ENCODE assay signal across 11 cellular contexts in genomic region chr5:150457112-150457511, GRCh38. TPM values are rescaled to one million over a fixed set of nuclear protein-coding genes. Genes with fewer than 3 reads are reported as not detected.
DNase-seq lines count a peak whose midpoint lies in the region; ATAC-seq, FAIRE-seq and TF ChIP-seq lines count a peak whose summit lies in the region.
"Had no signal": no experiment of that assay in that cellular context is flagged by ENCODE, and none has a peak within 500 bp of the region (broad histone marks: within the 10 kb centered on the region; RNA-seq: fewer than 3 reads in every experiment).

No MANE protein-coding gene starts in this region.

- H3K27ac ChIP-seq in DND-41 (ENCODE audit: low read length) (no peak overlapping the region), mesenchymal stem cell (ENCODE audit: low read length, poor library complexity, severe bottlenecking) (peak overlapping the region; percentile 52), gastrocnemius medialis (no peak overlapping the region)

- H3K4me2 ChIP-seq in DND-41 (ENCODE audit: insufficient read depth, low read length) (no peak overlapping the region), mesenchymal stem cell (ENCODE audit: low read length, poor library complexity, severe bottlenecking) (no peak overlapping the region)

- H3K4me1 ChIP-seq in DND-41 (ENCODE audit: insufficient read depth, low read length) (peaks cover 17% of the 10 kb centered on the region), mesenchymal stem cell (ENCODE audit: control insufficient read depth, insufficient read depth, low read depth, low read length) (peaks cover 30% of the 10 kb centered on the region), gastrocnemius medialis (peaks cover 19 to 23% of the 10 kb centered on the region in 2 donors)

- H3K27me3 Mint-ChIP-seq in T-helper 2 cell treated with Interferon-gamma antibody and Interleukin-4, amounts not matched to agents 5 μg/mL and 100 μg/mL, for 36 hours (ENCODE audit: low read depth), result no peaks in the 10 kb centered on the region

- H3K4me3 ChIP-seq in DND-41 (ENCODE audit: low read depth in 1 of 2, low read length in 2 of 2) (no peak overlapping the region), mesenchymal stem cell (ENCODE audit: insufficient read depth in 1 of 2, low read depth in 1 of 2, low read length in 2 of 2) (no peak overlapping the region), gastrocnemius medialis (no peak overlapping the region)
- peak overlapping the region; percentile 23 for H3K4me3 ChIP-seq in Jurkat, Clone E6-1 (ENCODE audit: low read length)

- H3K4ac ChIP-seq in mesenchymal stem cell (ENCODE audit: low read depth in 1 of 2, low read length in 2 of 2), result peak overlapping the region in 1 of 2 experiments; percentile 41

- 64% methylated on average over 5 of the region's 6 CpGs for WGBS in mesenchymal stem cell

- H3K79me1 ChIP-seq in mesenchymal stem cell (replicated peaks; ENCODE audit: low read length, poor library complexity, severe bottlenecking), result no peaks in the 10 kb centered on the region

- no peak overlapping the region for H2BK12ac ChIP-seq in mesenchymal stem cell (ENCODE audit: low read length in 2 of 2)

- H3K18ac ChIP-seq in mesenchymal stem cell (ENCODE audit: low read depth in 1 of 2, low read length in 2 of 2), result no peak overlapping the region

- H3K14ac ChIP-seq in mesenchymal stem cell (ENCODE audit: low read length in 2 of 2), result no peak overlapping the region

- no peaks in the 10 kb centered on the region for H3K79me2 ChIP-seq in DND-41 (ENCODE audit: insufficient read depth, low read length)

- H2BK15ac ChIP-seq in mesenchymal stem cell (ENCODE audit: low read depth, poor library complexity, severe bottlenecking), result no peak overlapping the region

- H3K27me3 ChIP-seq in DND-41 (ENCODE audit: insufficient read depth, low read length, poor library complexity), result no peaks in the 10 kb centered on the region
- H3K27me3 ChIP-seq in mesenchymal stem cell (ENCODE audit: control insufficient read depth in 1 of 2, insufficient read depth in 1 of 2, low read length in 2 of 2), result no peaks in the 10 kb centered on the region
- H3K27me3 ChIP-seq in gastrocnemius medialis, result no peaks in the 10 kb centered on the region

- no peak for FAIRE-seq in D721Med (lab: Jason Lieb, UNC)

- no peak overlapping the region for H3K23ac ChIP-seq in mesenchymal stem cell (ENCODE audit: low read length in 2 of 2)

- no peak overlapping the region for H4K8ac ChIP-seq in mesenchymal stem cell (ENCODE audit: low read length)

- no peak overlapping the region for H4K91ac ChIP-seq in mesenchymal stem cell (ENCODE audit: low read length)

- peak overlapping the region; percentile 50 for H2AK5ac ChIP-seq in mesenchymal stem cell (ENCODE audit: low read length, severe bottlenecking)

- H3K36me3 Mint-ChIP-seq in T-helper 2 cell treated with Interferon-gamma antibody and Interleukin-4, amounts not matched to agents 5 μg/mL and 100 μg/mL, for 36 hours (ENCODE audit: low read depth), result no peaks in the 10 kb centered on the region

- no peaks in the 10 kb centered on the region for H3K9me3 Mint-ChIP-seq in T-helper 2 cell treated with Interferon-gamma antibody and Interleukin-4, amounts not matched to agents 5 μg/mL and 100 μg/mL, for 36 hours

- peak overlapping the region; percentile 43 for H3K4me3 Mint-ChIP-seq in T-helper 2 cell treated with Interferon-gamma antibody and Interleukin-4, amounts not matched to agents 5 μg/mL and 100 μg/mL, for 36 hours

- H3K9ac ChIP-seq in DND-41 (ENCODE audit: low read depth, low read length) (no peak overlapping the region), mesenchymal stem cell (ENCODE audit: low read length) (no peak overlapping the region)

- no peak overlapping the region for H2BK5ac ChIP-seq in mesenchymal stem cell (ENCODE audit: low read depth, low read length, poor library complexity, severe bottlenecking)

- no peaks in the 10 kb centered on the region for H3K36me3 ChIP-seq in DND-41 (ENCODE audit: insufficient read depth, low read length)
- H3K36me3 ChIP-seq in mesenchymal stem cell (ENCODE audit: control insufficient read depth in 1 of 2, insufficient read depth in 2 of 2, low read depth in 1 of 2, low read length in 2 of 2), result no peaks in the 10 kb centered on the region
- H3K36me3 ChIP-seq in gastrocnemius medialis, result no peaks in the 10 kb centered on the region

- H4K20me1 ChIP-seq in DND-41 (ENCODE audit: insufficient read depth, low read length), result no peaks in the 10 kb centered on the region

- peaks cover 21% of the 10 kb centered on the region for H3K4me1 Mint-ChIP-seq in T-helper 2 cell treated with Interferon-gamma antibody and Interleukin-4, amounts not matched to agents 5 μg/mL and 100 μg/mL, for 36 hours (ENCODE audit: low read depth)

- DNase-seq in DND-41 (no peak), mesenchymal stem cell (no peak), gastrocnemius medialis (no peak), D721Med (ENCODE audit: insufficient read length, low spot score) (no peak)
- DNase-seq in Jurkat, Clone E6-1 (ENCODE audit: low read depth, low spot score), result peak; percentile 78
- no peak for DNase-seq in T-helper 2 cell treated with Interferon-gamma antibody and Interleukin-4, amounts not matched to agents 5 μg/mL and 100 μg/mL, for 36 hours (ENCODE audit: low spot score)
- DNase-seq: activated CD4-positive, alpha-beta T cell treated with anti-CD3 and anti-CD28 coated beads, Interleukin-2, amount 50 U/mL, for 1 hour; Caco-2; cortex of kidney; NCI-H510A treated with DMSO at 0.1 percent for 48 hours had no signal

- no peak for TF ChIP-seq CTCF in DND-41 (IDR thresholded peaks at IDR 0.05; ENCODE audit: borderline replicate concordance, extremely low read depth, low read length, poor library complexity, severe bottlenecking)
- TF ChIP-seq CTCF in gastrocnemius medialis (IDR thresholded peaks at IDR 0.05 in 4 of 5, conservative IDR thresholded peaks at IDR 0.05 in 1 of 5), result no peak
- TF ChIP-seq CTCF in D721Med (IDR thresholded peaks at IDR 0.05; ENCODE audit: insufficient read depth, missing control alignments), result no peak

- ATAC-seq in DND-41 (ENCODE audit: insufficient read depth, low read depth), result no peak
- ATAC-seq in GM19455 (IDR thresholded peaks at IDR 0.05; ENCODE audit: unreplicated experiment), result no peak
- no peak for ATAC-seq in gastrocnemius medialis

- intact Hi-C loops in gastrocnemius medialis (cut with DNase I; ENCODE audit: low total_unique reads), result loop anchor here (5.0 to 10.0 kb wide), 2 partner anchors 248 to 390 kb away; partner anchors contain the start of genes IRGM and RBM22

- H2AFZ ChIP-seq in DND-41 (ENCODE audit: low read depth, low read length) (peak overlapping the region; percentile 13), mesenchymal stem cell (ENCODE audit: low read depth, low read length) (no peak overlapping the region)

- H3K27ac Mint-ChIP-seq in T-helper 2 cell treated with Interferon-gamma antibody and Interleukin-4, amounts not matched to agents 5 μg/mL and 100 μg/mL, for 36 hours, result peak overlapping the region; percentile 2

- H2BK120ac ChIP-seq in mesenchymal stem cell (ENCODE audit: low read depth, low read length), result no peak overlapping the region

- H3K9me3 ChIP-seq in DND-41 (ENCODE audit: insufficient read depth, low read length, severe bottlenecking) (no peaks in the 10 kb centered on the region), mesenchymal stem cell (ENCODE audit: control insufficient read depth, low read length) (no peaks in the 10 kb centered on the region), gastrocnemius medialis (no peaks in the 10 kb centered on the region)
- H3K9me3 ChIP-seq: Caco-2 had no signal

- in situ Hi-C loops in gastrocnemius medialis (cut with MboI; ENCODE audit: low sequenced_read_pairs in 4 of 4), result loop anchor here in 2 of 4 donors (5.0 to 25.0 kb wide), 3 partner anchors 85 to 255 kb away; partner anchors contain the start of gene RBM22 (in 2 of the 2)

- no peak for TF ChIP-seq POLR2A in gastrocnemius medialis (IDR thresholded peaks at IDR 0.05)

RNA-seq across cellular contexts. Expression of gene RPS14, which starts 7.6 kb away (rescaled TPM):
- polyA plus RNA-seq in Jurkat, Clone E6-1 (2012; ENCODE audit: insufficient read depth, insufficient read length), result 3,653 TPM
- polyA plus RNA-seq in mesenchymal stem cell (2013, experiment 1 of 2), result 3,588 TPM
- 3,623 TPM for polyA plus RNA-seq in mesenchymal stem cell (2013, experiment 2 of 2)
- 1,000 to 10,000 TPM; 1,865 to 2,215 (median 2,024) TPM for total RNA-seq in gastrocnemius medialis

RNA-seq across cellular contexts. Expression of gene CD74, which starts 44.4 kb away (rescaled TPM):
- not detected for polyA plus RNA-seq in Jurkat, Clone E6-1 (2012; ENCODE audit: insufficient read depth, insufficient read length)
- 0.43 TPM for polyA plus RNA-seq in mesenchymal stem cell (2013, experiment 1 of 2)
- 0.36 TPM for polyA plus RNA-seq in mesenchymal stem cell (2013, experiment 2 of 2)
- 100 to 1,000 TPM; 123 to 291 (median 160) TPM for total RNA-seq in gastrocnemius medialis

RNA-seq across cellular contexts. Expression of gene NDST1, which starts 50.8 kb away (rescaled TPM):
- polyA plus RNA-seq in Jurkat, Clone E6-1 (2012; ENCODE audit: insufficient read depth, insufficient read length), result 13.5 TPM
- polyA plus RNA-seq in mesenchymal stem cell (2013, experiment 1 of 2), result 64.3 TPM
- polyA plus RNA-seq in mesenchymal stem cell (2013, experiment 2 of 2), result 64.6 TPM
- total RNA-seq in gastrocnemius medialis, result 10 to 100 TPM; 36.1 to 70.5 (median 50.5) TPM
